In genomic region chr12:122974892-122975789, GRCh38 we compare ENCODE assay signal across 8 cellular contexts. TPM values are rescaled to one million over a fixed set of nuclear protein-coding genes. Genes with fewer than 3 reads are reported as not detected.
DNase-seq lines count a peak whose midpoint lies in the region; ATAC-seq and TF ChIP-seq lines count a peak whose summit lies in the region.

OGFOD2 (plus strand) TSS chr12:122975244; CDS start chr12:122975252, 8 bp downstream.

- H3K4me1 ChIP-seq in PC-9 (replicated peaks; ENCODE audit: insufficient read depth) (peaks cover 9% of the 10 kb centered on the region; the same call in 1 of the 2 replicates), esophagus (ENCODE audit: control insufficient read depth in 2 of 2, insufficient read depth in 2 of 2, low read length in 1 of 2) (peaks cover 11 to 20% of the 10 kb centered on the region in 2 donors), muscle layer of colon (ENCODE audit: insufficient read depth, low read length) (peaks cover 37% of the 10 kb centered on the region)

- H4K20me1 ChIP-seq in PC-9 (ENCODE audit: insufficient read depth) = no peaks in the 10 kb centered on the region

- CTCF ChIA-PET in PC-9 (lab: Charles Lee) = interaction anchor here (0.6 to 1.1 kb wide), 5 partner anchors 28 to 877 kb away, joined by 3 to 5 read pairs (median 4); no protein-coding TSS in a partner anchor

- TSS peak; percentile 53 for BruUV-seq in PC-9 (replicated peaks; lab: Mats Ljungman, UMichigan)

- H3K4me2 ChIP-seq in PC-9 = peak within 1 kb of the TSS; percentile 100

- H3K79me2 ChIP-seq in PC-9 (ENCODE audit: low read depth) = peaks cover 16% of the 10 kb centered on the region

- peak within 1 kb of the TSS; percentile 95 for H3K4me3 ChIP-seq in Jurkat, Clone E6-1 (ENCODE audit: low read length)
- H3K4me3 ChIP-seq in PC-9 = peak within 1 kb of the TSS; percentile 94
- peak within 1 kb of the TSS; percentile 85 to 89 for H3K4me3 ChIP-seq in esophagus (ENCODE audit: low read depth in 1 of 2, low read length in 2 of 2)
- H3K4me3 ChIP-seq in muscle layer of colon (ENCODE audit: low read depth in 1 of 2, low read length in 2 of 2) = peak within 1 kb of the TSS; percentile 87 to 99

- POLR2A ChIA-PET in PC-9 (lab: Charles Lee; ENCODE audit: unreplicated experiment) = interaction anchor here (0.7 kb wide), 2 partner anchors 133 to 258 kb away, joined by 4 to 6 read pairs; partner anchors contain the start of genes MPHOSPH9 and MTRFR

- peak within 1 kb of the TSS; percentile 81 for H3K9ac ChIP-seq in muscle layer of colon (ENCODE audit: low read length)

- H3K27ac ChIP-seq in PC-9 (peak within 1 kb of the TSS; percentile 77), esophagus (ENCODE audit: low read depth in 2 of 2, low read length in 1 of 2) (peak within 1 kb of the TSS; percentile 97 to 100), muscle layer of colon (ENCODE audit: low read depth, low read length) (peak within 1 kb of the TSS; percentile 98)

- peaks cover 7% of the 10 kb centered on the region; the same call in 1 of the 2 replicates for H3F3A ChIP-seq in PC-9 (ENCODE audit: insufficient read depth, low read depth)

- DNase-seq in DMS153 treated with DMSO at 0.1 percent for 48 hours (lab: John Stamatoyannopoulos, UW; ENCODE audit: unreplicated experiment) = peak; percentile 83
- DNase-seq in Jurkat, Clone E6-1 (ENCODE audit: low read depth, low spot score) = peak; percentile 90
- peak; percentile 83 to 87 for DNase-seq in PC-9
- DNase-seq in activated T-cell treated with anti-CD3 and anti-CD28 coated beads, Interleukin-2, amount 50 U/mL, for 1 hour = peak; percentile 93
- DNase-seq in stimulated activated CD8-positive, alpha-beta memory T cell treated with anti-CD3 and anti-CD28 coated beads, Interleukin-7, amount 100 ng/mL, for 1 hour (ENCODE audit: low read depth in 2 of 2) = peak; percentile 84 to 86

- H3K36me3 ChIP-seq in PC-9 (ENCODE audit: low read depth) (no peaks in the 10 kb centered on the region), esophagus (ENCODE audit: control insufficient read depth in 2 of 2, insufficient read depth in 2 of 2, low read length in 1 of 2) (peaks cover 0 to 7% of the 10 kb centered on the region in 2 donors), muscle layer of colon (ENCODE audit: insufficient read depth, low read length) (peaks cover 7% of the 10 kb centered on the region)

- H3K27me3 ChIP-seq in PC-9 (ENCODE audit: insufficient read depth, low read depth) (no peaks in the 10 kb centered on the region), esophagus (ENCODE audit: control insufficient read depth in 1 of 2, insufficient read depth in 2 of 2, low read length in 2 of 2) (no peaks in the 10 kb centered on the region), muscle layer of colon (ENCODE audit: control insufficient read depth in 1 of 2, insufficient read depth in 2 of 2, low read length in 2 of 2) (no peaks in the 10 kb centered on the region)

- peak; percentile 62 for ATAC-seq in GM21717 (IDR thresholded peaks at IDR 0.05; ENCODE audit: unreplicated experiment)

- H3K9me3 ChIP-seq in PC-9 (ENCODE audit: insufficient read depth, low read depth) (no peaks in the 10 kb centered on the region), esophagus (ENCODE audit: control insufficient read depth in 2 of 2, insufficient read depth in 1 of 2, low read depth in 1 of 2, low read length in 1 of 2) (no peaks in the 10 kb centered on the region), muscle layer of colon (ENCODE audit: low read length) (no peaks in the 10 kb centered on the region)

- TF ChIP-seq CTCF in PC-9 (conservative IDR thresholded peaks at IDR 0.05) = no peak

- WGBS in esophagus, 2 donors = 0 to 1% methylated on average over 64 to 66 of the region's 66 CpGs

- peak within 1 kb of the TSS; percentile 100 for H2AFZ ChIP-seq in PC-9

- no peaks in the 10 kb centered on the region for H3K9me2 ChIP-seq in PC-9 (ENCODE audit: insufficient read depth)

- intact Hi-C loops in PC-9 (cut with micrococcal nuclease; ENCODE audit: unreplicated experiment) = loop anchor here (2.0 to 10.0 kb wide), 2 partner anchors 258 to 630 kb away; partner anchors contain the start of genes DDX55, MPHOSPH9 and MTRFR

RNA-seq across cellular contexts. Expression of gene OGFOD2, which starts in this region (rescaled TPM):
- 24.1 TPM for polyA plus RNA-seq in Jurkat, Clone E6-1 (2012; ENCODE audit: insufficient read depth, insufficient read length)
- 33.5 and 36.1 TPM in 2 replicates for total RNA-seq in PC-9 (2021)
- 10 to 100 TPM; 10.8 to 11.5 TPM for polyA plus RNA-seq in esophagus

Comparison
In these comparisons a context has a peak if more than half of its experiments do, and no peak if none do; other contexts are left out.
1. Peak in every context shown above with its lines: DNase-seq, ATAC-seq, H3K4me3 ChIP-seq and H3K27ac ChIP-seq.